19 cellular contexts compared by ENCODE assay signal in genomic region chr22:48651981-48652538, GRCh38.
DNase-seq lines count a peak whose midpoint lies in the region; ATAC-seq lines count a peak whose summit lies in the region.
"Had no signal": no experiment of that assay in that cellular context is flagged by ENCODE, and none has a peak within 500 bp of the region (broad histone marks: within the 10 kb centered on the region; RNA-seq: fewer than 3 reads in every experiment).

No MANE protein-coding gene starts in this region.

- intact Hi-C loops in right cardiac atrium (cut with DNase I) (no loop called here), Right ventricle myocardium superior (cut with DNase I) (no loop called here)

- ATAC-seq in right cardiac atrium (no peak), Right ventricle myocardium superior (ENCODE audit: poor library complexity) (no peak), GM19455 (IDR thresholded peaks at IDR 0.05; ENCODE audit: unreplicated experiment) (no peak)

- H3K4me3 ChIP-seq in right cardiac atrium (ENCODE audit: low read length) = no peak overlapping the region

- WGBS in right cardiac atrium = 89% methylated on average over 19 of the region's 19 CpGs

- peak; percentile 65 for DNase-seq in DMS153 (lab: John Stamatoyannopoulos, UW)
- DNase-seq in DMS153 treated with DMSO at 0.1 percent for 48 hours (lab: John Stamatoyannopoulos, UW; ENCODE audit: unreplicated experiment) = no peak
- peak in 2 of 3 donors; percentile 18 to 38 for DNase-seq in right cardiac atrium
- DNase-seq in Right ventricle myocardium superior = no peak
- DNase-seq in SHP77 treated with DMSO at 0.1 percent for 48 hours (lab: John Stamatoyannopoulos, UW) = peak; percentile 51
- DNase-seq in NCI-H345 treated with DMSO at 0.1 percent for 48 hours (lab: John Stamatoyannopoulos, UW; ENCODE audit: unreplicated experiment) = no peak
- DNase-seq in COR-L47 (lab: John Stamatoyannopoulos, UW) = no peak
- DNase-seq: CD4-positive, CD25-positive, alpha-beta regulatory T cell; DMS79; KG1; MV-4-11; NCI-H1417 treated with DMSO at 0.1 percent for 48 hours; NCI-H1930; NCI-H2227 treated with DMSO at 0.1 percent for 48 hours; NCI-H526 treated with DMSO at 0.1 percent for 48 hours; OCI-M1; T-helper 2 cell had no signal

- no peaks in the 10 kb centered on the region for H3K27me3 ChIP-seq in right cardiac atrium (ENCODE audit: control insufficient read depth, insufficient read depth)

- H3K9me3 ChIP-seq in right cardiac atrium (ENCODE audit: control insufficient read depth, low read length) = no peaks in the 10 kb centered on the region

- no peak overlapping the region for H3K27ac ChIP-seq in right cardiac atrium (ENCODE audit: low read length)
- H3K27ac ChIP-seq: 22Rv1 had no signal

- H3K4me1 ChIP-seq in right cardiac atrium (ENCODE audit: control insufficient read depth, insufficient read depth, low read length) = no peaks in the 10 kb centered on the region

Comparison
In these comparisons a context has a peak if more than half of its experiments do, and no peak if none do; other contexts are left out.
1. DNase-seq: peak in DMS153 (single experiment), right cardiac atrium (2 of 3) and SHP77 treated with DMSO at 0.1 percent for 48 hours (single experiment); none in DMS153 treated with DMSO at 0.1 percent for 48 hours (single experiment), Right ventricle myocardium superior (single experiment), NCI-H345 treated with DMSO at 0.1 percent for 48 hours (single experiment) and COR-L47 (single experiment).